ENCODE assay signal across 30 cellular contexts in the genomic region with DNA sequence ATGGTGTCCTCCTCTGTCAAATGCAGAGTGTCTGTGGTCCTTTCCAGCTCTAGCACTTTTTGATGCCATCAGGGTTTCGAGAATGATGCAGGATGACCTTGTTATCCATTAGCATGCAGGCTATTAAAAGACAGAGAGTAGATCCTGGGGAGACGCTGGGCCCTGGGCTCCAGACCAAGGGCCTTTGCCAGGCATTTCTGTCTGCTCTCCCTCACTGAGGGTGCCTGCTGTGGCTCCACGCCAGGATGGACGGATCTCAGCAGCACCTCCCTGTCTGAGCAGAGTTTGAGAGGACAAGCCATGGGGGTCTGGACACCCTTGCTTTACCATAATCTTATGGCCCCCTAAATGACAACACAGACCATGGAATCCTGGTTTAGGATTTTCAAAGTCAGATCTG.
"Had no signal": no experiment of that assay in that cellular context is flagged by ENCODE, and none has a peak within 500 bp of the region (broad histone marks: within the 10 kb centered on the region; RNA-seq: fewer than 3 reads in every experiment).

No MANE protein-coding gene starts in this region.

- H3K9ac ChIP-seq: KMS-11 had no signal

- H3K4me3 ChIP-seq: MG63, SJSA1 had no signal

- H3K9me3 ChIP-seq: MG63, SJSA1 had no signal

- H3K27me3 ChIP-seq: MG63 had no signal

- H3K4me2 ChIP-seq: KMS-11 had no signal

- H3K27ac ChIP-seq: KMS-11, SJSA1 had no signal

- DNase-seq: activated CD4-positive, alpha-beta T cell treated with anti-CD3 and anti-CD28 coated beads for 48 hours; activated CD4-positive, alpha-beta T cell treated with anti-CD3 and anti-CD28 coated beads, Interleukin-2, amount 50 U/mL, for 4 hours; activated CD4-positive, CD25-positive, alpha-beta regulatory T cell treated with anti-CD3 and anti-CD28 coated beads, Interleukin-2, amount 50 U/mL, for 72 hours; activated CD8-positive, alpha-beta T cell treated with anti-CD3 and anti-CD28 coated beads, Interleukin-2, amount 10 ng/mL, durations not matched to agents 7 days and 5 days; activated gamma-delta T cell treated with Interleukin-2 at 50 U/mL for 16 hours; activated naive CD4-positive, alpha-beta T cell treated with anti-CD3 and anti-CD28 coated beads, Interleukin-2, amount 10 ng/mL, durations not matched to agents 7 days and 5 days; activated naive CD8-positive, alpha-beta T cell treated with anti-CD3 and anti-CD28 coated beads for 36 hours; activated T-cell treated with anti-CD3 and anti-CD28 coated beads, Interleukin-2, amount 50 U/mL, for 72 hours; caudate nucleus; MG63; MV-4-11; NCI-H1092 treated with DMSO at 0.1 percent for 48 hours; NCI-H1417 treated with DMSO at 0.1 percent for 48 hours; NCI-H1694; NCI-H2029; NCI-H2107; NCI-H2171 treated with DMSO at 0.1 percent for 48 hours; NCI-H226; NCI-H526; NCI-H774; NK-92 treated with Interleukin-12 subunit alpha and Interleukin-12 subunit beta, amount 100 ng/mL, for 24 hours; OCI-M1; RPMI8226; SHP77; T-helper 17 cell; T-helper 9 cell had no signal

- H3K36me3 ChIP-seq: MG63, SJSA1 had no signal

- ATAC-seq: activated CD8-positive, alpha-beta T cell treated with anti-CD3 and anti-CD28 coated beads, Interleukin-2, amount 10 ng/mL, durations not matched to agents 7 days and 5 days; activated T-cell treated with anti-CD3 and anti-CD28 coated beads, Interleukin-2, amount 50 U/mL, for 72 hours; Panc1; T-helper 17 cell; WTC11 had no signal
